ENCODE assay signal across 10 cellular contexts in genomic region chr1:44031900-44032817, GRCh38. TPM values are rescaled to one million over a fixed set of nuclear protein-coding genes. Genes with fewer than 3 reads are reported as not detected.
A peak's percentile ranks its signal among the peaks of the same experiment; 100 is the strongest.
DNase-seq lines count a peak whose midpoint lies in the region; ATAC-seq and TF ChIP-seq lines count a peak whose summit lies in the region.
"Had no signal": no experiment of that assay in that cellular context is flagged by ENCODE, and none has a peak within 500 bp of the region (broad histone marks: within the 10 kb centered on the region; RNA-seq: fewer than 3 reads in every experiment).

No MANE protein-coding gene starts in this region.

- peaks cover 21% of the 10 kb centered on the region for H3K79me2 ChIP-seq in GM23338 (replicated peaks; ENCODE audit: insufficient read depth)

- H3K9me3 ChIP-seq in SK-N-MC (ENCODE audit: low read depth, low read length) (no peaks in the 10 kb centered on the region), esophagus squamous epithelium (no peaks in the 10 kb centered on the region)
- H3K9me3 ChIP-seq: testis had no signal

- no peaks in the 10 kb centered on the region for H3K9me2 ChIP-seq in GM23338 (ENCODE audit: insufficient read depth)

- peak overlapping the region; percentile 98 for H3K27ac ChIP-seq in GM23338 (ENCODE audit: low read depth)
- H3K27ac ChIP-seq in SK-N-MC, result peak overlapping the region; percentile 79
- peak overlapping the region; percentile 93 to 99 (median 96) for H3K27ac ChIP-seq in esophagus squamous epithelium

- H3K4me1 Mint-ChIP-seq in GM23338, result peaks cover 48% of the 10 kb centered on the region

- H3F3A ChIP-seq in GM23338 (replicated peaks; ENCODE audit: low read depth), result peaks cover 23% of the 10 kb centered on the region

- H3K27me3 Mint-ChIP-seq in GM23338 (ENCODE audit: insufficient read depth, low read depth, poor library complexity), result peaks cover 10% of the 10 kb centered on the region

- peaks cover 20% of the 10 kb centered on the region for H3K36me3 Mint-ChIP-seq in GM23338 (ENCODE audit: low read depth)

- peak overlapping the region; percentile 54 for H3K9ac ChIP-seq in SK-N-MC (ENCODE audit: insufficient read length)

- H4K20me1 ChIP-seq in GM23338 (replicated peaks; ENCODE audit: insufficient read depth), result no peaks in the 10 kb centered on the region; the same call in 1 of the 2 replicates

- DNase-seq in GM23338 (ENCODE audit: low spot score) (peak; percentile 49), SK-N-MC (ENCODE audit: low read depth, low spot score) (no peak), esophagus squamous epithelium (lab: John Stamatoyannopoulos, UW) (no peak), retina (peak; percentile 19), NCI-H1092 treated with DMSO at 0.1 percent for 48 hours (lab: John Stamatoyannopoulos, UW) (no peak), NCI-H748 treated with DMSO at 0.1 percent for 48 hours (lab: John Stamatoyannopoulos, UW) (no peak), NCI-H187 (lab: John Stamatoyannopoulos, UW) (no peak), amygdala (lab: John Stamatoyannopoulos, UW) (no peak)
- DNase-seq: Karpas-422 had no signal

- peak overlapping the region; percentile 95 for H3K27ac Mint-ChIP-seq in GM23338

- H3K4me2 ChIP-seq in GM23338, result peak overlapping the region; percentile 90

- TF ChIP-seq POLR2A in esophagus squamous epithelium (IDR thresholded peaks at IDR 0.05), result no peak

- peak; percentile 5 for ATAC-seq in GM23338

- H3K4me3 ChIP-seq in GM23338 (peak overlapping the region; percentile 98), SK-N-MC (peak overlapping the region; percentile 91), esophagus squamous epithelium (peak overlapping the region; percentile 71 to 96 (median 94))

- H3K4me3 Mint-ChIP-seq in GM23338, result peak overlapping the region; percentile 94

- intact Hi-C loops in esophagus squamous epithelium (cut with DNase I), result loop anchor here (10.0 kb wide), 1 partner anchor 87 kb away; the partner anchor contains the start of gene IPO13

- no peaks in the 10 kb centered on the region for H3K27me3 ChIP-seq in GM23338 (ENCODE audit: insufficient read depth)
- no peaks in the 10 kb centered on the region for H3K27me3 ChIP-seq in esophagus squamous epithelium
- H3K27me3 ChIP-seq: testis had no signal

- TF ChIP-seq CTCF in GM23338 (conservative IDR thresholded peaks at IDR 0.05; ENCODE audit: low read depth in 2 of 2), result no peak
- no peak for TF ChIP-seq CTCF in esophagus squamous epithelium (IDR thresholded peaks at IDR 0.05)

- WGBS in esophagus squamous epithelium, 2 donors, result 19 to 43% methylated on average over 7 to 8 of the region's 10 CpGs

- peak overlapping the region; percentile 49; the same call in 1 of the 2 replicates for H2AFZ ChIP-seq in GM23338

- H3K4me1 ChIP-seq in GM23338 (ENCODE audit: insufficient read depth), result peaks cover 24% of the 10 kb centered on the region
- peaks cover 31 to 89% (median 50%) of the 10 kb centered on the region in 3 donors for H3K4me1 ChIP-seq in esophagus squamous epithelium

- H3K9me3 Mint-ChIP-seq in GM23338, result peaks cover 4% of the 10 kb centered on the region; the same call in 1 of the 3 replicates

- no peaks in the 10 kb centered on the region; the same call in 1 of the 2 replicates for H3K36me3 ChIP-seq in GM23338 (ENCODE audit: insufficient read depth)
- peaks cover 9% of the 10 kb centered on the region; the same call in 1 of the 2 replicates for H3K36me3 ChIP-seq in SK-N-MC (ENCODE audit: insufficient read depth, low read length)
- no peaks in the 10 kb centered on the region for H3K36me3 ChIP-seq in esophagus squamous epithelium

TF ChIP-seq in GM23338, 12 proteins besides CTCF, POLR2A, EP300 and RAD21 (continues in another document):
- TF ChIP-seq ETS1 (IDR thresholded peaks at IDR 0.05) (no peak), NANOG (IDR thresholded peaks at IDR 0.05; ENCODE audit: borderline replicate concordance) (no peak), JUNB (IDR thresholded peaks at IDR 0.05; ENCODE audit: unreplicated experiment) (no peak), ZNF331 (CRISPR knock-in tag; IDR thresholded peaks at IDR 0.05; ENCODE audit: low read depth) (no peak), ZNF462 (CRISPR knock-in tag; IDR thresholded peaks at IDR 0.05) (no peak), EZH2phosphoT487 (IDR thresholded peaks at IDR 0.05; ENCODE audit: unreplicated experiment) (no peak), STAT1 (IDR thresholded peaks at IDR 0.05; ENCODE audit: unreplicated experiment) (no peak)

RNA-seq across cellular contexts. Expression of gene SLC6A9, which starts 0.9 kb away (rescaled TPM):
- 14.6 and 20.0 TPM in 2 replicates for total RNA-seq in GM23338 (2014; rRNA removed; shearing (Covaris generic))
- 12.2 and 14.4 TPM in 2 replicates for polyA plus RNA-seq in GM23338 (2016; fragmentation: Nextera tagmentation; extraction: Ambion mirVana)
- 10 to 100 TPM; 10.4 to 40.0 (median 23.2) TPM for total RNA-seq in esophagus squamous epithelium

RNA-seq across cellular contexts. Expression of gene CCDC24, which starts 40.8 kb away (rescaled TPM):
- total RNA-seq in GM23338 (2014; rRNA removed; shearing (Covaris generic)), result 8.3 and 9.5 TPM in 2 replicates
- 13.4 and 17.2 TPM in 2 replicates for polyA plus RNA-seq in GM23338 (2016; fragmentation: Nextera tagmentation; extraction: Ambion mirVana)
- total RNA-seq in esophagus squamous epithelium, result 1 to 10 TPM; 3.0 to 7.3 (median 4.7) TPM

RNA-seq across cellular contexts. Expression of gene B4GALT2, which starts 53.1 kb away (rescaled TPM):
- 52.7 and 63.1 TPM in 2 replicates for total RNA-seq in GM23338 (2014; rRNA removed; shearing (Covaris generic))
- polyA plus RNA-seq in GM23338 (2016; fragmentation: Nextera tagmentation; extraction: Ambion mirVana), result 22.4 and 22.8 TPM in 2 replicates
- 10 to 100 TPM; 38.9 to 59.3 (median 48.3) TPM for total RNA-seq in esophagus squamous epithelium

RNA-seq across cellular contexts. Expression of gene ATP6V0B, which starts 57.4 kb away (rescaled TPM):
- 112 and 116 TPM in 2 replicates for total RNA-seq in GM23338 (2014; rRNA removed; shearing (Covaris generic))
- polyA plus RNA-seq in GM23338 (2016; fragmentation: Nextera tagmentation; extraction: Ambion mirVana), result 142 and 149 TPM in 2 replicates
- total RNA-seq in esophagus squamous epithelium, result 100 to 1,000 TPM in 3 of 4 donors, 10 to 100 TPM in 1; 70.1 to 169 (median 135) TPM

Comparison
In these comparisons a context has a peak if more than half of its experiments do, and no peak if none do; other contexts are left out.
1. DNase-seq: peak in GM23338 (single experiment) and retina (single experiment); none in SK-N-MC (single experiment), esophagus squamous epithelium (single experiment), NCI-H1092 treated with DMSO at 0.1 percent for 48 hours (single experiment), NCI-H748 treated with DMSO at 0.1 percent for 48 hours (single experiment), NCI-H187 (0 of 2) and amygdala (0 of 56).
2. Peak in every context shown above with its lines, with median percentiles within 50 percentile points of each other: H3K27ac ChIP-seq and H3K4me3 ChIP-seq.